Comparison of ENCODE assay signal across 10 cellular contexts in the genomic region with DNA sequence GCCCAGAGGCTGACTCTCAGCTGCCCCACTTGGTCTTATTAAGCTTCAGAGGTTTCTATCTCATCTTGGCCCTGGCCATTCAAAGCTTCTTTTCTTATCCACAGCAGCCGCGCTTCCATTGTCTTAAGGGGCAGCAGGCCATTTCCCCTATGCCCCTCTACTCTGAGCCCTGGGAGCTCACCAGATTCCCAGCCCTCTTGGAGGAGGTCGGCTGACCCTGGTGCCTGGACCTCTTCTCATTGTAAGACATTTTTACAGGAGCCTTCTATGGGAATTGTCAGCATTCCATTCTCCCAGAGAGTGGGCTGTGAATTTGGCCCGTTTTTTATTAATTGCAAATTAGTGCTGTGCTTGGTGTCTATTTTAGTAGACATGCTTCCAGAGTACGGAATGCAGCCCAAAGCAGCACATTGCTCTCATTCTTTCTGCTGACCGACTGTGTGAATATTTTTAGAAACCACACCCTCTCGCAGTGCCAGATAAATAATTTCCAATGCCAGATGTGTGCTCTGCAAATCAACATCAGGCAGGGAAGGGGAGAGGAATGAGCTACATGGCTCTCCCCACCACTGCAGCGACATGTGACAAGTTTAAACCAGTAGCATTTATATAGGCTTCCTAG. TPM values are rescaled to one million over a fixed set of nuclear protein-coding genes. Genes with fewer than 3 reads are reported as not detected.
DNase-seq lines count a peak whose midpoint lies in the region; ATAC-seq, FAIRE-seq and TF ChIP-seq lines count a peak whose summit lies in the region.
"Had no signal": no experiment of that assay in that cellular context is flagged by ENCODE, and none has a peak within 500 bp of the region (broad histone marks: within the 10 kb centered on the region; RNA-seq: fewer than 3 reads in every experiment).

No MANE protein-coding gene starts in this region.

- peaks cover 2% of the 10 kb centered on the region for H3K79me1 ChIP-seq in neuronal stem cell (ENCODE audit: low read depth, low read length)

- no peak for TF ChIP-seq EP300 in A549 (IDR thresholded peaks at IDR 0.05)

- in situ Hi-C loops in Panc1 (cut with HindIII; ENCODE audit: low pct_unique_long_range_greater_than_20kb, low sequenced_read_pairs): no loop called here

- no peak for TF ChIP-seq RAD21 in A549 (conservative IDR thresholded peaks at IDR 0.05 in 1 of 2, IDR thresholded peaks at IDR 0.05 in 1 of 2)

- no peaks in the 10 kb centered on the region for H3K36me3 Mint-ChIP-seq in CD8-positive, alpha-beta T cell
- no peaks in the 10 kb centered on the region for H3K36me3 Mint-ChIP-seq in activated naive CD4-positive, alpha-beta T cell treated with anti-CD3 and anti-CD28 coated beads, Interleukin-2, amount 50 U/mL, for 72 hours

- H3K4me2 ChIP-seq in A549 (0 out of 3 replicates have a peak overlapping the region, but pooled peaks have one; percentile 8), neuronal stem cell (ENCODE audit: insufficient read depth, low read length, poor library complexity, severe bottlenecking) (no peak overlapping the region)

- no peak overlapping the region for H3K9ac ChIP-seq in neuronal stem cell (ENCODE audit: low read depth, low read length, poor library complexity)

- H3K4me3 Mint-ChIP-seq in CD8-positive, alpha-beta T cell: no peak overlapping the region

- H2BK120ac ChIP-seq in neuronal stem cell (ENCODE audit: low read depth, low read length): no peak overlapping the region

- peaks cover 21% of the 10 kb centered on the region for H3K27me3 Mint-ChIP-seq in CD8-positive, alpha-beta T cell (ENCODE audit: low read depth)

- H3K36me3 ChIP-seq in Panc1 (ENCODE audit: control insufficient read depth, insufficient read depth, low read length) (peaks cover 2% of the 10 kb centered on the region; the same call in 1 of the 2 replicates), neuronal stem cell (replicated peaks in 1 of 2; ENCODE audit: control insufficient read depth in 2 of 2, insufficient read depth in 2 of 2, low read length in 2 of 2) (peaks cover 8 to 81% of the 10 kb centered on the region in 2 donors)
- no peaks in the 10 kb centered on the region for H3K36me3 ChIP-seq in CD8-positive, alpha-beta T cell (ENCODE audit: insufficient read depth, low read length)

- WGBS in A549 (ENCODE audit: missing lambda C conversion rate): 79% methylated on average over 8 of the region's 8 CpGs
- no CpG with 5 or more reads among the region's 8 CpGs for WGBS in neuronal stem cell (ENCODE audit: extremely low coverage in 2 of 2, insufficient read length in 2 of 2, insufficient replicate concordance in 1 of 2), 2 donors

- peak overlapping the region in 1 of 2 experiments; percentile 87; a peak in 3 of 6 replicates for H3K27ac ChIP-seq in A549
- peak overlapping the region; percentile 52 for H3K27ac ChIP-seq in Panc1 (ENCODE audit: low read length)
- peak overlapping the region; percentile 71 for H3K27ac ChIP-seq in neuronal stem cell (replicated peaks; ENCODE audit: low read length)
- H3K27ac ChIP-seq in CD8-positive, alpha-beta T cell (ENCODE audit: low read depth, low read length): no peak overlapping the region

- no peak overlapping the region for H2BK12ac ChIP-seq in neuronal stem cell (ENCODE audit: low read length)

- H3K27ac Mint-ChIP-seq in CD8-positive, alpha-beta T cell: no peak overlapping the region
- no peak overlapping the region for H3K27ac Mint-ChIP-seq in activated naive CD4-positive, alpha-beta T cell treated with anti-CD3 and anti-CD28 coated beads, Interleukin-2, amount 50 U/mL, for 72 hours

- H3K4me1 ChIP-seq in A549 (peaks cover 73% of the 10 kb centered on the region), Panc1 (ENCODE audit: control insufficient read depth, insufficient read depth, low read length) (peaks cover 63% of the 10 kb centered on the region), neuronal stem cell (ENCODE audit: control insufficient read depth in 2 of 2, insufficient read depth in 1 of 2, low read depth in 1 of 2, low read length in 2 of 2) (peaks cover 44 to 80% of the 10 kb centered on the region in 2 donors)
- no peaks in the 10 kb centered on the region for H3K4me1 ChIP-seq in CD8-positive, alpha-beta T cell (ENCODE audit: insufficient read depth, low read length)

- no peaks in the 10 kb centered on the region for H3K4me1 Mint-ChIP-seq in CD8-positive, alpha-beta T cell (ENCODE audit: low read depth)

- TF ChIP-seq CTCF in A549 (IDR thresholded peaks at IDR 0.05) (no peak), Panc1 (IDR thresholded peaks at IDR 0.05) (no peak)
- TF ChIP-seq CTCF in CD8-positive, alpha-beta T cell (IDR thresholded peaks at IDR 0.05): no peak

- DNase-seq in A549 (ENCODE audit: low read depth in 1 of 2, low spot score in 1 of 2) (no peak), Panc1 (ENCODE audit: low read depth, low spot score) (no peak), fibroblast of peridontal ligament (ENCODE audit: extremely low read depth) (peak; percentile 83), neuronal stem cell (ENCODE audit: low spot score) (peak; percentile 56), COR-L47 (lab: John Stamatoyannopoulos, UW) (no peak), DMS 273 (lab: John Stamatoyannopoulos, UW; ENCODE audit: unreplicated experiment) (no peak)
- DNase-seq in CD8-positive, alpha-beta T cell: no peak
- DNase-seq in activated naive CD4-positive, alpha-beta T cell treated with anti-CD3 and anti-CD28 coated beads, Interleukin-2, amount 50 U/mL, for 72 hours (ENCODE audit: low spot score in 2 of 2): no peak
- DNase-seq: activated CD4-positive, CD25-positive, alpha-beta regulatory T cell treated with anti-CD3 and anti-CD28 coated beads, Interleukin-2, amount 50 U/mL, for 72 hours; PC-3 had no signal

- no peaks in the 10 kb centered on the region for H3K9me3 ChIP-seq in A549
- H3K9me3 ChIP-seq in Panc1 (ENCODE audit: control insufficient read depth, insufficient read depth, low read depth, low read length): no peaks in the 10 kb centered on the region
- H3K9me3 ChIP-seq in neuronal stem cell (replicated peaks in 1 of 2; ENCODE audit: control insufficient read depth in 2 of 2, insufficient read depth in 1 of 2, low read depth in 1 of 2, low read length in 2 of 2): peaks cover 0 to 16% of the 10 kb centered on the region in 2 donors
- no peaks in the 10 kb centered on the region for H3K9me3 ChIP-seq in CD8-positive, alpha-beta T cell (ENCODE audit: low read length)

- no peak overlapping the region for H3K4ac ChIP-seq in neuronal stem cell (ENCODE audit: low read length)

- no peak overlapping the region for H3K23ac ChIP-seq in neuronal stem cell (ENCODE audit: low read depth, low read length, poor library complexity)

- H2AFZ ChIP-seq in neuronal stem cell (ENCODE audit: low read length): no peak overlapping the region

- H3K14ac ChIP-seq in neuronal stem cell (ENCODE audit: low read length): no peak overlapping the region

- peak overlapping the region; percentile 20 for H2BK5ac ChIP-seq in neuronal stem cell (ENCODE audit: low read length)

- H3K9me3 Mint-ChIP-seq in CD8-positive, alpha-beta T cell: no peaks in the 10 kb centered on the region
- H3K9me3 Mint-ChIP-seq in activated naive CD4-positive, alpha-beta T cell treated with anti-CD3 and anti-CD28 coated beads, Interleukin-2, amount 50 U/mL, for 72 hours: no peaks in the 10 kb centered on the region

- POLR2A ChIA-PET in A549 (lab: Yijun Ruan, JAX) (interaction anchor here (1.0 kb wide), 1 partner anchor 354 kb away, joined by 3 read pairs; no protein-coding TSS in a partner anchor), Panc1 (lab: Charles Lee) (no interaction called here)
- POLR2A ChIA-PET in CD8-positive, alpha-beta T cell (lab: Charles Lee): no interaction called here

- no TSS peak for BruUV-seq in Panc1 (replicated peaks; lab: Mats Ljungman, UMichigan)

- H2AK5ac ChIP-seq in neuronal stem cell (ENCODE audit: low read depth, low read length): peak overlapping the region; percentile 66

- FAIRE-seq in A549 (lab: Jason Lieb, UNC): no peak

- H3K4me3 ChIP-seq in A549 (no peak overlapping the region), Panc1 (ENCODE audit: low read depth in 2 of 2, low read length in 2 of 2) (no peak overlapping the region), neuronal stem cell (ENCODE audit: low read length in 2 of 2) (no peak overlapping the region)
- no peak overlapping the region for H3K4me3 ChIP-seq in CD8-positive, alpha-beta T cell (ENCODE audit: low read depth, low read length)

- no peak overlapping the region for H2BK15ac ChIP-seq in neuronal stem cell (ENCODE audit: low read length)

- H4K91ac ChIP-seq in neuronal stem cell (ENCODE audit: low read depth, low read length, poor library complexity): no peak overlapping the region

- intact Hi-C loops in Panc1 (cut with micrococcal nuclease; ENCODE audit: unreplicated experiment): loop anchor here (5.0 kb wide), 1 partner anchor 167 kb away; the partner anchor contains the start of gene CKAP4
- intact Hi-C loops in CD8-positive, alpha-beta T cell (cut with DNase I, micrococcal nuclease): no loop called here

- H3K27me3 ChIP-seq in Panc1 (ENCODE audit: control insufficient read depth, insufficient read depth, low read length) (no peaks in the 10 kb centered on the region), neuronal stem cell (ENCODE audit: control insufficient read depth in 3 of 3, insufficient read depth in 3 of 3, low read depth in 1 of 3, low read length in 3 of 3) (no peaks in the 10 kb centered on the region)
- no peaks in the 10 kb centered on the region for H3K27me3 ChIP-seq in CD8-positive, alpha-beta T cell (ENCODE audit: insufficient read depth, low read length)

- ATAC-seq in A549: no peak
- no peak for ATAC-seq in Panc1
- ATAC-seq in CD8-positive, alpha-beta T cell: no peak
- ATAC-seq in activated naive CD4-positive, alpha-beta T cell treated with anti-CD3 and anti-CD28 coated beads, Interleukin-2, amount 50 U/mL, for 72 hours: no peak
- ATAC-seq: PC-3 had no signal

- CTCF ChIA-PET in A549 (lab: Yijun Ruan, JAX) (interaction anchor here (1.2 to 1.3 kb wide), 2 partner anchors 9 to 11 kb away, joined by 3 to 5 read pairs; no protein-coding TSS in a partner anchor), Panc1 (lab: Charles Lee) (no interaction called here)
- CTCF ChIA-PET in CD8-positive, alpha-beta T cell (lab: Charles Lee): no interaction called here

- H4K8ac ChIP-seq in neuronal stem cell (ENCODE audit: low read depth, low read length): no peak overlapping the region

- no peak for TF ChIP-seq POLR2A in A549 (IDR thresholded peaks at IDR 0.05; ENCODE audit: low read length)

- H3K18ac ChIP-seq in neuronal stem cell (ENCODE audit: low read length): peak overlapping the region; percentile 61

RNA-seq across cellular contexts. Expression of gene NUAK1, which starts 58.5 kb away (rescaled TPM):
- 22.3 and 25.4 TPM in 2 replicates for polyA plus RNA-seq in A549 (2011; rRNA removed)
- polyA plus RNA-seq in A549 (2012; cell fraction: cytosol; rRNA removed): 10.1 and 12.6 TPM in 2 replicates
- 15.0 and 19.7 TPM in 2 replicates for polyA plus RNA-seq in A549 (2012; cell fraction: nucleus; rRNA removed)
- 18.1 to 23.5 TPM (median 20.8 TPM) in 3 replicates for polyA plus RNA-seq in A549 (2017; fragmentation: RNase III; extraction: RNeasy Plus Mini Kit Qiagen cat#74134 plus additional on column Dnase treatment)
- 36.7 and 38.4 TPM in 2 replicates for polyA minus RNA-seq in A549 (2011; rRNA and poly(A)+ RNA removed)
- total RNA-seq in Panc1 (2021; ENCODE audit: unreplicated experiment): 50.3 TPM
- polyA plus RNA-seq in Panc1 (2012; ENCODE audit: insufficient read length): 33.2 TPM
- 13.1 TPM for polyA plus RNA-seq in neuronal stem cell (2013, experiment 1 of 2)
- 13.4 TPM for polyA plus RNA-seq in neuronal stem cell (2013, experiment 2 of 2)
- total RNA-seq in CD8-positive, alpha-beta T cell: 1 to 10 TPM in 1 of 2 experiments, under 1 TPM in 1; 0.65 to 1.1 TPM
- total RNA-seq in activated naive CD4-positive, alpha-beta T cell treated with anti-CD3 and anti-CD28 coated beads, Interleukin-2, amount 50 U/mL, for 72 hours: not detected

Comparison
In these comparisons a context has a peak if more than half of its experiments do, and no peak if none do; other contexts are left out.
1. DNase-seq: peak in fibroblast of peridontal ligament (single experiment) and neuronal stem cell (single experiment); none in A549 (0 of 2), Panc1 (single experiment), COR-L47 (single experiment), CD8-positive, alpha-beta T cell (0 of 7), activated naive CD4-positive, alpha-beta T cell treated with anti-CD3 and anti-CD28 coated beads, Interleukin-2, amount 50 U/mL, for 72 hours (0 of 2) and DMS 273 (single experiment).
2. RNA of gene NUAK1, which starts 58.5 kb away (total RNA-seq): 50.3 TPM in Panc1 (single experiment); 0.65 to 1.1 TPM in CD8-positive, alpha-beta T cell and not detected in activated naive CD4-positive, alpha-beta T cell treated with anti-CD3 and anti-CD28 coated beads, Interleukin-2, amount 50 U/mL, for 72 hours; every median in the first group is over 10 times any median in the second.